Comparison of ENCODE assay signal across 8 cellular contexts in genomic region chr2:209334188-209335017, GRCh38.
A peak's percentile ranks its signal among the peaks of the same experiment; 100 is the strongest.
DNase-seq lines count a peak whose midpoint lies in the region; ATAC-seq and TF ChIP-seq lines count a peak whose summit lies in the region.

No MANE protein-coding gene starts in this region.

- H3K9me3 ChIP-seq in BE2C (no peaks in the 10 kb centered on the region), mesenchymal stem cell (ENCODE audit: control insufficient read depth, low read length) (no peaks in the 10 kb centered on the region), tibial artery (no peaks in the 10 kb centered on the region)

- no peak overlapping the region for H2AK5ac ChIP-seq in mesenchymal stem cell (ENCODE audit: low read length, severe bottlenecking)

- H3K27me3 ChIP-seq in BE2C (no peaks in the 10 kb centered on the region), mesenchymal stem cell (ENCODE audit: control insufficient read depth in 1 of 2, insufficient read depth in 1 of 2, low read length in 2 of 2) (no peaks in the 10 kb centered on the region), tibial artery (no peaks in the 10 kb centered on the region)

- no peak overlapping the region for H3K4ac ChIP-seq in mesenchymal stem cell (ENCODE audit: low read depth in 1 of 2, low read length in 2 of 2)

- no peak overlapping the region for H3K9ac ChIP-seq in mesenchymal stem cell (ENCODE audit: low read length)

- H2BK12ac ChIP-seq in mesenchymal stem cell (ENCODE audit: low read length in 2 of 2): no peak overlapping the region

- intact Hi-C loops in tibial artery (cut with DNase I; ENCODE audit: low total_unique reads): loop anchor here (5.0 kb wide), 2 partner anchors 83 to 223 kb away; no protein-coding TSS in a partner anchor

- no peaks in the 10 kb centered on the region for H3K79me1 ChIP-seq in mesenchymal stem cell (replicated peaks; ENCODE audit: low read length, poor library complexity, severe bottlenecking)

- no peak overlapping the region for H3K4me3 ChIP-seq in BE2C (ENCODE audit: low read depth, low read length)
- H3K4me3 ChIP-seq in mesenchymal stem cell (ENCODE audit: insufficient read depth in 1 of 2, low read depth in 1 of 2, low read length in 2 of 2): no peak overlapping the region
- H3K4me3 ChIP-seq in tibial artery: no peak overlapping the region

- ATAC-seq in GM18520 (IDR thresholded peaks at IDR 0.05; ENCODE audit: unreplicated experiment) (peak; percentile 70), HG02970 (IDR thresholded peaks at IDR 0.05; ENCODE audit: low FRiP score, unreplicated experiment) (peak; percentile 86)

- H3K18ac ChIP-seq in mesenchymal stem cell (ENCODE audit: low read depth in 1 of 2, low read length in 2 of 2): no peak overlapping the region

- TF ChIP-seq CTCF in BE2C (IDR thresholded peaks at IDR 0.05; ENCODE audit: low read depth, low read length) (peak; percentile 89), tibial artery (IDR thresholded peaks at IDR 0.05) (peak; percentile 81 to 91)

- H2AFZ ChIP-seq in mesenchymal stem cell (ENCODE audit: low read depth, low read length): no peak overlapping the region

- no peak overlapping the region for H4K91ac ChIP-seq in mesenchymal stem cell (ENCODE audit: low read length)

- H2BK15ac ChIP-seq in mesenchymal stem cell (ENCODE audit: low read depth, poor library complexity, severe bottlenecking): no peak overlapping the region

- no peak overlapping the region for H3K23ac ChIP-seq in mesenchymal stem cell (ENCODE audit: low read length in 2 of 2)

- H3K4me1 ChIP-seq in BE2C (no peaks in the 10 kb centered on the region), mesenchymal stem cell (ENCODE audit: control insufficient read depth, insufficient read depth, low read depth, low read length) (no peaks in the 10 kb centered on the region), tibial artery (peaks cover 0 to 4% (median 0%) of the 10 kb centered on the region in 4 donors)

- 12% methylated on average over 6 of the region's 7 CpGs for WGBS in mesenchymal stem cell

- H2BK120ac ChIP-seq in mesenchymal stem cell (ENCODE audit: low read depth, low read length): no peak overlapping the region

- H3K4me2 ChIP-seq in mesenchymal stem cell (ENCODE audit: low read length, poor library complexity, severe bottlenecking): no peak overlapping the region

- no peak overlapping the region for H2BK5ac ChIP-seq in mesenchymal stem cell (ENCODE audit: low read depth, low read length, poor library complexity, severe bottlenecking)

- H3K27ac ChIP-seq in mesenchymal stem cell (ENCODE audit: low read length, poor library complexity, severe bottlenecking) (no peak overlapping the region), tibial artery (no peak overlapping the region)

- H3K36me3 ChIP-seq in BE2C: no peaks in the 10 kb centered on the region
- no peaks in the 10 kb centered on the region for H3K36me3 ChIP-seq in mesenchymal stem cell (ENCODE audit: control insufficient read depth in 1 of 2, insufficient read depth in 2 of 2, low read depth in 1 of 2, low read length in 2 of 2)
- H3K36me3 ChIP-seq in tibial artery: no peaks in the 10 kb centered on the region

- no peak overlapping the region for H3K14ac ChIP-seq in mesenchymal stem cell (ENCODE audit: low read length in 2 of 2)

- H4K8ac ChIP-seq in mesenchymal stem cell (ENCODE audit: low read length): no peak overlapping the region

- DNase-seq in BE2C (peak; percentile 67), NCI-H1436 (lab: John Stamatoyannopoulos, UW) (peak; percentile 76), SKM-1 (lab: John Stamatoyannopoulos, UW; ENCODE audit: unreplicated experiment) (peak; percentile 45), dermis microvascular lymphatic vessel endothelial cell (ENCODE audit: low read depth in 2 of 2) (peak; percentile 34 to 62), mesenchymal stem cell (peak; percentile 44), tibial artery (peak; percentile 25 to 65)
